Comparison of ENCODE assay signal across 37 cellular contexts in genomic region chr1:51231121-51231520, GRCh38. TPM values are rescaled to one million over a fixed set of nuclear protein-coding genes. Genes with fewer than 3 reads are reported as not detected.
DNase-seq lines count a peak whose midpoint lies in the region; ATAC-seq, FAIRE-seq and TF ChIP-seq lines count a peak whose summit lies in the region.
"Had no signal": no experiment of that assay in that cellular context is flagged by ENCODE, and none has a peak within 500 bp of the region (broad histone marks: within the 10 kb centered on the region; RNA-seq: fewer than 3 reads in every experiment).

No MANE protein-coding gene starts in this region.

- no peak for TF ChIP-seq EP300 in A549 (IDR thresholded peaks at IDR 0.05)

- ATAC-seq in A549, result no peak
- ATAC-seq in CD8-positive, alpha-beta T cell, result no peak
- ATAC-seq: activated CD4-positive, CD25-positive, alpha-beta regulatory T cell treated with anti-CD3 and anti-CD28 coated beads, Interleukin-2, amount 50 U/mL, for 24 hours; activated naive CD8-positive, alpha-beta T cell treated with anti-CD3 and anti-CD28 coated beads, Interleukin-2, amount 50 U/mL, for 24 hours; gastroesophageal sphincter; HCT116; lower lobe of right lung; naive thymus-derived CD8-positive, alpha-beta T cell; sciatic nerve; stimulated activated naive CD8-positive, alpha-beta T cell treated with anti-CD3 and anti-CD28 coated beads, Interleukin-15, amount 100 ng/mL, for 72 hours; T-cell had no signal

- H3K36me3 ChIP-seq in CD8-positive, alpha-beta T cell (ENCODE audit: insufficient read depth, low read length), result no peaks in the 10 kb centered on the region
- H3K36me3 ChIP-seq: esophagus squamous epithelium, gastroesophageal sphincter, lower lobe of right lung, MG63, thoracic aorta, uterus had no signal

- no peak overlapping the region for H3K27ac ChIP-seq in A549
- H3K27ac ChIP-seq in CD8-positive, alpha-beta T cell (ENCODE audit: low read depth, low read length), result no peak overlapping the region
- H3K27ac ChIP-seq: gastroesophageal sphincter, hepatocyte, lower lobe of right lung, RWPE1, thoracic aorta, uterus had no signal

- H3K4me3 ChIP-seq in A549, result no peak overlapping the region
- no peak overlapping the region for H3K4me3 ChIP-seq in CD8-positive, alpha-beta T cell (ENCODE audit: low read depth, low read length)
- H3K4me3 ChIP-seq: esophagus squamous epithelium, gastroesophageal sphincter, hepatocyte, lower lobe of right lung, MG63, thoracic aorta, uterus had no signal

- no peak overlapping the region for H3K4me2 ChIP-seq in A549
- H3K4me2 ChIP-seq: hepatocyte had no signal

- intact Hi-C loops in CD8-positive, alpha-beta T cell (cut with DNase I, micrococcal nuclease), result loop anchor here (10.0 kb wide), 3 partner anchors 284 to 1984 kb away; partner anchors contain the start of genes BTF3L4 (in 1 of the 2), EPS15 (in 1 of the 2) and TXNDC12 (in 1 of the 2)

- no peak for FAIRE-seq in A549 (lab: Jason Lieb, UNC)
- FAIRE-seq in RCC 7860 (lab: Jason Lieb, UNC), result no peak
- FAIRE-seq: G401.6 had no signal

- POLR2A ChIA-PET in A549 (lab: Yijun Ruan, JAX), result no interaction called here
- POLR2A ChIA-PET in CD8-positive, alpha-beta T cell (lab: Charles Lee), result interaction anchor here (0.6 kb wide), 1 partner anchor 23 kb away, joined by 6 read pairs; no protein-coding TSS in a partner anchor

- TF ChIP-seq CTCF in A549 (IDR thresholded peaks at IDR 0.05) (no peak), GM20000 (IDR thresholded peaks at IDR 0.05; ENCODE audit: extremely low read depth, missing control alignments) (no peak)
- no peak for TF ChIP-seq CTCF in CD8-positive, alpha-beta T cell (IDR thresholded peaks at IDR 0.05)

- H3K27ac Mint-ChIP-seq in CD8-positive, alpha-beta T cell, result no peak overlapping the region
- H3K27ac Mint-ChIP-seq: activated naive CD8-positive, alpha-beta T cell treated with anti-CD3 and anti-CD28 coated beads, Interleukin-2, amount 50 U/mL, for 24 hours; dendritic cell treated with granulocyte-macrophage colony-stimulating factor and Interleukin-4, amounts not matched to agents 40 ng/mL and 50 ng/mL, for 4 days; endodermal cell; naive thymus-derived CD8-positive, alpha-beta T cell; progenitor cell of endocrine pancreas; stimulated activated naive CD8-positive, alpha-beta T cell treated with anti-CD3 and anti-CD28 coated beads, Interleukin-15, amount 100 ng/mL, for 72 hours; T-cell had no signal

- H3K9me3 ChIP-seq in A549, result no peaks in the 10 kb centered on the region
- H3K9me3 ChIP-seq in CD8-positive, alpha-beta T cell (ENCODE audit: low read length), result no peaks in the 10 kb centered on the region
- H3K9me3 ChIP-seq: esophagus squamous epithelium, gastroesophageal sphincter, lower lobe of right lung, MG63, thoracic aorta, uterus had no signal

- DNase-seq in A549 (ENCODE audit: low read depth in 1 of 2, low spot score in 1 of 2) (no peak), ELR (ENCODE audit: low read depth) (peak; percentile 67), RCC 7860 (ENCODE audit: low spot score) (peak; percentile 15), fibroblast of gingiva (ENCODE audit: low read depth) (peak; percentile 13), NCI-H774 (lab: John Stamatoyannopoulos, UW) (no peak), GM20000 (ENCODE audit: low spot score) (no peak), GOT3 (lab: John Stamatoyannopoulos, UW) (no peak)
- DNase-seq in CD8-positive, alpha-beta T cell, result no peak
- DNase-seq: ACHN; activated CD4-positive, alpha-beta T cell treated with anti-CD3 and anti-CD28 coated beads, Interleukin-2, amount 50 U/mL, for 48 hours; activated gamma-delta T cell treated with Interleukin-2 at 50 U/mL for 16 hours; activated naive CD8-positive, alpha-beta T cell treated with anti-CD3 and anti-CD28 coated beads, Interleukin-2, amount 50 U/mL, for 24 hours; activated T-cell treated with anti-CD3 and anti-CD28 coated beads, Interleukin-2, amount 50 U/mL, for 48 hours; DMS153; endodermal cell; esophagus squamous epithelium; lower lobe of right lung; MG63; naive thymus-derived CD8-positive, alpha-beta T cell; NCI-H1436 treated with DMSO at 0.1 percent for 48 hours; NCI-H345; stimulated activated CD4-positive, alpha-beta T cell treated with anti-CD3 and anti-CD28 coated beads, Interleukin-12 subunit alpha, Interleukin-12 subunit beta, amount 100 ng/mL, for 4 hours; stimulated activated CD4-positive, alpha-beta T cell treated with anti-CD3 and anti-CD28 coated beads, Interleukin-2, amount 100 ng/mL, for 48 hours; stimulated activated naive CD8-positive, alpha-beta T cell treated with anti-CD3 and anti-CD28 coated beads, Interleukin-15, amount 100 ng/mL, for 72 hours; T-cell; uterus had no signal

- H3K27me3 Mint-ChIP-seq in CD8-positive, alpha-beta T cell (ENCODE audit: low read depth), result peaks cover 3% of the 10 kb centered on the region
- H3K27me3 Mint-ChIP-seq: dendritic cell treated with granulocyte-macrophage colony-stimulating factor and Interleukin-4, amounts not matched to agents 40 ng/mL and 50 ng/mL, for 4 days; stimulated activated naive CD8-positive, alpha-beta T cell treated with anti-CD3 and anti-CD28 coated beads, Interleukin-15, amount 100 ng/mL, for 72 hours had no signal

- H3K4me1 ChIP-seq in A549, result peaks cover 11% of the 10 kb centered on the region
- peaks cover 10% of the 10 kb centered on the region for H3K4me1 ChIP-seq in CD8-positive, alpha-beta T cell (ENCODE audit: insufficient read depth, low read length)
- H3K4me1 ChIP-seq: uterus had no signal

- no peak for TF ChIP-seq RAD21 in A549 (conservative IDR thresholded peaks at IDR 0.05 in 1 of 2, IDR thresholded peaks at IDR 0.05 in 1 of 2)

- H3K4me3 Mint-ChIP-seq in CD8-positive, alpha-beta T cell, result no peak overlapping the region
- H3K4me3 Mint-ChIP-seq: activated naive CD8-positive, alpha-beta T cell treated with anti-CD3 and anti-CD28 coated beads, Interleukin-2, amount 50 U/mL, for 24 hours; central memory CD8-positive, alpha-beta T cell; dendritic cell treated with granulocyte-macrophage colony-stimulating factor and Interleukin-4, amounts not matched to agents 40 ng/mL and 50 ng/mL, for 4 days; endodermal cell; naive thymus-derived CD8-positive, alpha-beta T cell; stimulated activated naive CD8-positive, alpha-beta T cell treated with anti-CD3 and anti-CD28 coated beads, Interleukin-15, amount 100 ng/mL, for 72 hours; T-cell had no signal

- CTCF ChIA-PET in A549 (lab: Yijun Ruan, JAX), result no interaction called here
- CTCF ChIA-PET in CD8-positive, alpha-beta T cell (lab: Charles Lee), result no interaction called here

- H3K9me3 Mint-ChIP-seq in CD8-positive, alpha-beta T cell, result no peaks in the 10 kb centered on the region
- H3K9me3 Mint-ChIP-seq: activated naive CD8-positive, alpha-beta T cell treated with anti-CD3 and anti-CD28 coated beads, Interleukin-2, amount 50 U/mL, for 24 hours; central memory CD8-positive, alpha-beta T cell; dendritic cell treated with granulocyte-macrophage colony-stimulating factor and Interleukin-4, amounts not matched to agents 40 ng/mL and 50 ng/mL, for 4 days; endodermal cell; naive thymus-derived CD8-positive, alpha-beta T cell; stimulated activated naive CD8-positive, alpha-beta T cell treated with anti-CD3 and anti-CD28 coated beads, Interleukin-15, amount 100 ng/mL, for 72 hours; T-cell had no signal

- H3K4me1 Mint-ChIP-seq in CD8-positive, alpha-beta T cell (ENCODE audit: low read depth), result peaks cover 13% of the 10 kb centered on the region

- peaks cover 4% of the 10 kb centered on the region for H3K36me3 Mint-ChIP-seq in CD8-positive, alpha-beta T cell
- H3K36me3 Mint-ChIP-seq: naive thymus-derived CD8-positive, alpha-beta T cell; T-cell had no signal

- TF ChIP-seq POLR2A in A549 (IDR thresholded peaks at IDR 0.05; ENCODE audit: low read length), result no peak

- 29% methylated on average over 3 of the region's 3 CpGs for WGBS in A549 (ENCODE audit: missing lambda C conversion rate)

- H3K27me3 ChIP-seq in CD8-positive, alpha-beta T cell (ENCODE audit: insufficient read depth, low read length), result no peaks in the 10 kb centered on the region
- H3K27me3 ChIP-seq: esophagus squamous epithelium, gastroesophageal sphincter, hepatocyte, MG63, uterus had no signal

TF ChIP-seq in A549, 52 proteins besides CTCF, POLR2A, EP300 and RAD21:
- TF ChIP-seq CEBPB (IDR thresholded peaks at IDR 0.05) (no peak), MAFK (IDR thresholded peaks at IDR 0.05; ENCODE audit: partially characterized antibody) (peak; percentile 89)

RNA-seq across cellular contexts. Expression of gene RNF11, which starts 5.0 kb away (rescaled TPM):
- 56.8 and 66.8 TPM in 2 replicates for polyA plus RNA-seq in A549 (2011; rRNA removed)
- 15.3 and 16.0 TPM in 2 replicates for polyA plus RNA-seq in A549 (2012; cell fraction: cytosol; rRNA removed)
- polyA plus RNA-seq in A549 (2012; cell fraction: nucleus; rRNA removed), result 3.2 and 6.6 TPM in 2 replicates
- 25.8 to 30.3 TPM (median 28.5 TPM) in 3 replicates for polyA plus RNA-seq in A549 (2017; fragmentation: RNase III; extraction: RNeasy Plus Mini Kit Qiagen cat#74134 plus additional on column Dnase treatment)
- polyA minus RNA-seq in A549 (2011; rRNA and poly(A)+ RNA removed), result 33.2 and 34.1 TPM in 2 replicates
- total RNA-seq in CD8-positive, alpha-beta T cell, result 100 to 1,000 TPM in 1 of 2 experiments, 10 to 100 TPM in 1; 95.9 to 103 TPM

Comparison
In these comparisons a context has a peak if more than half of its experiments do, and no peak if none do; other contexts are left out.
1. DNase-seq: peak in ELR (single experiment), RCC 7860 (single experiment) and fibroblast of gingiva (single experiment); none in A549 (0 of 2), NCI-H774 (single experiment), GM20000 (single experiment), CD8-positive, alpha-beta T cell (0 of 7) and GOT3 (single experiment).